In genomic region chr11:109956124-109956793, GRCh38 we compare ENCODE assay signal across 11 cellular contexts.
DNase-seq lines count a peak whose midpoint lies in the region; ATAC-seq and TF ChIP-seq lines count a peak whose summit lies in the region.
"Had no signal": no experiment of that assay in that cellular context is flagged by ENCODE, and none has a peak within 500 bp of the region (broad histone marks: within the 10 kb centered on the region; RNA-seq: fewer than 3 reads in every experiment).

No MANE protein-coding gene starts in this region.

- no peak overlapping the region for H2AK5ac ChIP-seq in mesendoderm (ENCODE audit: low read length)

- no peak overlapping the region for H3K27ac ChIP-seq in mammary epithelial cell (ENCODE audit: insufficient read depth, low read depth, low read length)
- no peak overlapping the region for H3K27ac ChIP-seq in GM23338 (ENCODE audit: low read depth)
- H3K27ac ChIP-seq in mesendoderm (ENCODE audit: low read depth, low read length), result no peak overlapping the region
- H3K27ac ChIP-seq: thoracic aorta had no signal

- H3K79me1 ChIP-seq in mesendoderm (ENCODE audit: low read length), result no peaks in the 10 kb centered on the region

- no peak overlapping the region for H3K27ac Mint-ChIP-seq in MCF 10A (ENCODE audit: low read depth, unreplicated experiment)
- no peak overlapping the region for H3K27ac Mint-ChIP-seq in GM23338
- H3K27ac Mint-ChIP-seq in WTC11, result no peak overlapping the region

- H2BK120ac ChIP-seq in mesendoderm (ENCODE audit: low read depth, low read length), result no peak overlapping the region

- H3K4me3 ChIP-seq in mammary epithelial cell (replicated peaks in 1 of 3; ENCODE audit: insufficient read depth in 1 of 3, low read depth in 2 of 3, low read length in 3 of 3) (no peak overlapping the region), GM23338 (no peak overlapping the region), mesendoderm (ENCODE audit: low read length) (no peak overlapping the region)
- H3K4me3 ChIP-seq: thoracic aorta had no signal

- H3K56ac ChIP-seq in mesendoderm (ENCODE audit: low read length), result no peak overlapping the region

- TF ChIP-seq CTCF in mammary epithelial cell (conservative IDR thresholded peaks at IDR 0.05 in 1 of 2, IDR thresholded peaks at IDR 0.05 in 1 of 2; ENCODE audit: extremely low read depth in 1 of 2, insufficient read depth in 1 of 2, low read depth in 1 of 2, low read length in 2 of 2), result no peak
- TF ChIP-seq CTCF in MCF 10A (IDR thresholded peaks at IDR 0.05; ENCODE audit: unreplicated experiment), result no peak
- no peak for TF ChIP-seq CTCF in GM23338 (conservative IDR thresholded peaks at IDR 0.05; ENCODE audit: low read depth in 2 of 2)
- no peak for TF ChIP-seq CTCF in WTC11 (IDR thresholded peaks at IDR 0.05)

- no peak overlapping the region for H2BK15ac ChIP-seq in mesendoderm (replicated peaks; ENCODE audit: low read depth)

- H3K4me2 ChIP-seq in mammary epithelial cell (ENCODE audit: insufficient read depth, low read depth, low read length) (peak overlapping the region; percentile 33), GM23338 (no peak overlapping the region), mesendoderm (ENCODE audit: low read length) (no peak overlapping the region)

- no peak overlapping the region for H4K5ac ChIP-seq in mesendoderm (ENCODE audit: low read length)

- DNase-seq in mammary epithelial cell (no peak), MCF 10A (ENCODE audit: unreplicated experiment) (no peak), GM23338 (ENCODE audit: low spot score) (no peak), mesendoderm (no peak), T-helper 9 cell (no peak), HT-29 (ENCODE audit: low spot score) (no peak), WTC11 (ENCODE audit: low spot score) (no peak)
- DNase-seq: midbrain, NCI-H524 had no signal

- dilution Hi-C loops in mammary epithelial cell (cut with HindIII; ENCODE audit: low sequenced_read_pairs), result no loop called here

- H3K36me3 Mint-ChIP-seq in MCF 10A (ENCODE audit: insufficient read depth, unreplicated experiment) (peaks cover 5% of the 10 kb centered on the region), GM23338 (ENCODE audit: low read depth) (no peaks in the 10 kb centered on the region; the same call in 2 of the 3 replicates), WTC11 (no peaks in the 10 kb centered on the region)

- BruUV-seq in mammary epithelial cell (replicated peaks; lab: Mats Ljungman, UMichigan) (no TSS peak), MCF 10A (replicated peaks; lab: Mats Ljungman, UMichigan) (no TSS peak)

- no peak overlapping the region for H3K4me3 Mint-ChIP-seq in MCF 10A (ENCODE audit: unreplicated experiment)
- no peak overlapping the region for H3K4me3 Mint-ChIP-seq in GM23338
- H3K4me3 Mint-ChIP-seq in WTC11, result no peak overlapping the region

- H3F3A ChIP-seq in GM23338 (replicated peaks; ENCODE audit: low read depth), result no peaks in the 10 kb centered on the region

- 72% methylated on average over 3 of the region's 3 CpGs for WGBS in mammary epithelial cell (ENCODE audit: low coverage, missing lambda C conversion rate)
- no CpG with 5 or more reads among the region's 3 CpGs for WGBS in mesendoderm (ENCODE audit: extremely low coverage, insufficient coverage, low lambda C conversion rate)

- H3K36me3 ChIP-seq in mammary epithelial cell (ENCODE audit: insufficient read depth, low read length) (no peaks in the 10 kb centered on the region), GM23338 (ENCODE audit: insufficient read depth) (no peaks in the 10 kb centered on the region), mesendoderm (ENCODE audit: control insufficient read depth, insufficient read depth, low read length) (no peaks in the 10 kb centered on the region)
- H3K36me3 ChIP-seq: thoracic aorta had no signal

- no peaks in the 10 kb centered on the region for H3K4me1 Mint-ChIP-seq in MCF 10A (ENCODE audit: insufficient read depth, unreplicated experiment)
- H3K4me1 Mint-ChIP-seq in GM23338, result peaks cover 27% of the 10 kb centered on the region
- peaks cover 5% of the 10 kb centered on the region; the same call in 1 of the 2 replicates for H3K4me1 Mint-ChIP-seq in WTC11

- no peak overlapping the region for H2AFZ ChIP-seq in mammary epithelial cell (ENCODE audit: low read depth, low read length)
- H2AFZ ChIP-seq in GM23338, result peak overlapping the region; percentile 56; the same call in 1 of the 2 replicates

- CTCF ChIA-PET in mammary epithelial cell (lab: Charles Lee; ENCODE audit: low non-redundant PET), result no interaction called here
- CTCF ChIA-PET in MCF 10A (lab: Yijun Ruan, JAX), result no interaction called here
- CTCF ChIA-PET in WTC11 (lab: Charles Lee), result no interaction called here

- ATAC-seq in GM23338 (no peak), HG03460 (IDR thresholded peaks at IDR 0.05; ENCODE audit: unreplicated experiment) (peak; percentile 78), WTC11 (no peak)

- H3K27me3 ChIP-seq in mammary epithelial cell (ENCODE audit: insufficient read depth, low read length) (no peaks in the 10 kb centered on the region), GM23338 (ENCODE audit: insufficient read depth) (no peaks in the 10 kb centered on the region), mesendoderm (ENCODE audit: insufficient read depth, low read length, poor library complexity) (peaks cover 2% of the 10 kb centered on the region)

- no peak overlapping the region for H3K18ac ChIP-seq in mesendoderm (ENCODE audit: low read length)

- no peaks in the 10 kb centered on the region for H3K79me2 ChIP-seq in mammary epithelial cell (ENCODE audit: insufficient read depth, low read length)
- no peaks in the 10 kb centered on the region for H3K79me2 ChIP-seq in GM23338 (replicated peaks; ENCODE audit: insufficient read depth)
- no peaks in the 10 kb centered on the region for H3K79me2 ChIP-seq in mesendoderm (ENCODE audit: control insufficient read depth, insufficient read depth, low read length)

- POLR2A ChIA-PET in MCF 10A (lab: Yijun Ruan, JAX) (interaction anchor here (0.6 to 1.4 kb wide), 5 partner anchors 113 to 1737 kb away, joined by 3 to 5 read pairs (median 4); partner anchors contain the start of gene ZC3H12C), WTC11 (lab: Charles Lee) (no interaction called here)

- no peak overlapping the region for H3K9ac ChIP-seq in mammary epithelial cell (ENCODE audit: insufficient read depth, low read length)
- H3K9ac ChIP-seq in mesendoderm (ENCODE audit: low read length), result no peak overlapping the region

- in situ Hi-C loops in mammary epithelial cell (cut with MboI; ENCODE audit: low sequenced_read_pairs in 2 of 2), result loop anchor here in 1 of 2 donors (25.0 kb wide), 1 partner anchor 231 kb away; no protein-coding TSS in a partner anchor

- no peak overlapping the region for H2BK5ac ChIP-seq in mesendoderm (ENCODE audit: low read length)

- no peak overlapping the region for H3K23ac ChIP-seq in mesendoderm (ENCODE audit: low read length)

- intact Hi-C loops in mammary epithelial cell (cut with micrococcal nuclease), result no loop called here
- intact Hi-C loops in MCF 10A (cut with micrococcal nuclease), result no loop called here

- H3K4me1 ChIP-seq in mammary epithelial cell (ENCODE audit: insufficient read depth, low read length), result no peaks in the 10 kb centered on the region
- H3K4me1 ChIP-seq in GM23338 (ENCODE audit: insufficient read depth), result peaks cover 4% of the 10 kb centered on the region; the same call in 1 of the 2 replicates
- H3K4me1 ChIP-seq in mesendoderm (ENCODE audit: control insufficient read depth, low read depth, low read length), result no peaks in the 10 kb centered on the region

- no peaks in the 10 kb centered on the region for H4K20me1 ChIP-seq in mammary epithelial cell (ENCODE audit: insufficient read depth, low read length)
- no peaks in the 10 kb centered on the region for H4K20me1 ChIP-seq in GM23338 (replicated peaks; ENCODE audit: insufficient read depth)

- H4K8ac ChIP-seq in mesendoderm (ENCODE audit: low read depth, low read length), result no peak overlapping the region

- no peak overlapping the region for H3K4ac ChIP-seq in mesendoderm (ENCODE audit: low read depth, low read length)

- H3K9me3 ChIP-seq in mammary epithelial cell (replicated peaks; ENCODE audit: insufficient read depth, low read length), result no peaks in the 10 kb centered on the region
- H3K9me3 ChIP-seq: thoracic aorta had no signal

- no peaks in the 10 kb centered on the region for H3K9me3 Mint-ChIP-seq in MCF 10A (ENCODE audit: unreplicated experiment)
- H3K9me3 Mint-ChIP-seq in GM23338, result no peaks in the 10 kb centered on the region
- H3K9me3 Mint-ChIP-seq in WTC11, result peaks cover 6% of the 10 kb centered on the region

- H3K9me2 ChIP-seq in GM23338 (ENCODE audit: insufficient read depth), result no peaks in the 10 kb centered on the region

- H3K27me3 Mint-ChIP-seq in MCF 10A (ENCODE audit: insufficient read depth, unreplicated experiment) (no peaks in the 10 kb centered on the region), GM23338 (ENCODE audit: insufficient read depth, low read depth, poor library complexity) (no peaks in the 10 kb centered on the region), WTC11 (ENCODE audit: low read depth) (no peaks in the 10 kb centered on the region)

TF ChIP-seq in WTC11, 78 proteins besides CTCF, POLR2A, EP300 and RAD21 (continues in another document):
- TF ChIP-seq GRHL2 (CRISPR knock-in tag; IDR thresholded peaks at IDR 0.05; ENCODE audit: insufficient replicate concordance, severe bottlenecking) (no peak), FOXJ3 (CRISPR knock-in tag; IDR thresholded peaks at IDR 0.05; ENCODE audit: borderline replicate concordance) (no peak), ZNF121 (CRISPR knock-in tag; IDR thresholded peaks at IDR 0.05) (no peak), CREM (CRISPR knock-in tag; IDR thresholded peaks at IDR 0.05) (no peak), ETV6 (CRISPR knock-in tag; IDR thresholded peaks at IDR 0.05) (no peak)
- TF ChIP-seq, protein P1, sequence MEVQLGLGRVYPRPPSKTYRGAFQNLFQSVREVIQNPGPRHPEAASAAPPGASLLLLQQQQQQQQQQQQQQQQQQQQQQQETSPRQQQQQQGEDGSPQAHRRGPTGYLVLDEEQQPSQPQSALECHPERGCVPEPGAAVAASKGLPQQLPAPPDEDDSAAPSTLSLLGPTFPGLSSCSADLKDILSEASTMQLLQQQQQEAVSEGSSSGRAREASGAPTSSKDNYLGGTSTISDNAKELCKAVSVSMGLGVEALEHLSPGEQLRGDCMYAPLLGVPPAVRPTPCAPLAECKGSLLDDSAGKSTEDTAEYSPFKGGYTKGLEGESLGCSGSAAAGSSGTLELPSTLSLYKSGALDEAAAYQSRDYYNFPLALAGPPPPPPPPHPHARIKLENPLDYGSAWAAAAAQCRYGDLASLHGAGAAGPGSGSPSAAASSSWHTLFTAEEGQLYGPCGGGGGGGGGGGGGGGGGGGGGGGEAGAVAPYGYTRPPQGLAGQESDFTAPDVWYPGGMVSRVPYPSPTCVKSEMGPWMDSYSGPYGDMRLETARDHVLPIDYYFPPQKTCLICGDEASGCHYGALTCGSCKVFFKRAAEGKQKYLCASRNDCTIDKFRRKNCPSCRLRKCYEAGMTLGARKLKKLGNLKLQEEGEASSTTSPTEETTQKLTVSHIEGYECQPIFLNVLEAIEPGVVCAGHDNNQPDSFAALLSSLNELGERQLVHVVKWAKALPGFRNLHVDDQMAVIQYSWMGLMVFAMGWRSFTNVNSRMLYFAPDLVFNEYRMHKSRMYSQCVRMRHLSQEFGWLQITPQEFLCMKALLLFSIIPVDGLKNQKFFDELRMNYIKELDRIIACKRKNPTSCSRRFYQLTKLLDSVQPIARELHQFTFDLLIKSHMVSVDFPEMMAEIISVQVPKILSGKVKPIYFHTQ (CRISPR knock-in tag; IDR thresholded peaks at IDR 0.05), result no peak
